In genomic region chr3:14127516-14128161, GRCh38 we compare ENCODE assay signal across 17 cellular contexts. TPM values are rescaled to one million over a fixed set of nuclear protein-coding genes. Genes with fewer than 3 reads are reported as not detected.
DNase-seq lines count a peak whose midpoint lies in the region; ATAC-seq and TF ChIP-seq lines count a peak whose summit lies in the region.
"Had no signal": no experiment of that assay in that cellular context is flagged by ENCODE, and none has a peak within 500 bp of the region (broad histone marks: within the 10 kb centered on the region; RNA-seq: fewer than 3 reads in every experiment).

No MANE protein-coding gene starts in this region.

- no peaks in the 10 kb centered on the region for H3K27me3 Mint-ChIP-seq in CD8-positive, alpha-beta T cell (ENCODE audit: low read depth)
- no peaks in the 10 kb centered on the region for H3K27me3 Mint-ChIP-seq in IgD-negative memory B cell
- no peaks in the 10 kb centered on the region for H3K27me3 Mint-ChIP-seq in chondrocyte (ENCODE audit: low read depth)
- no peaks in the 10 kb centered on the region for H3K27me3 Mint-ChIP-seq in WTC11 (ENCODE audit: low read depth)
- H3K27me3 Mint-ChIP-seq: activated CD4-positive, alpha-beta T cell treated with anti-CD3 and anti-CD28 coated beads, Interleukin-2, amount 10 ng/mL, durations not matched to agents 7 days and 5 days had no signal

- 85 to 90% methylated on average over 2 to 6 of the region's 12 CpGs for WGBS in gastroesophageal sphincter (ENCODE audit: low coverage in 1 of 2), 2 donors
- 92 to 94% methylated on average over 12 of the region's 12 CpGs for WGBS in sigmoid colon, 2 donors

- no peaks in the 10 kb centered on the region for H3K9me3 ChIP-seq in CD8-positive, alpha-beta T cell (ENCODE audit: low read length)
- H3K9me3 ChIP-seq in gastroesophageal sphincter = no peaks in the 10 kb centered on the region
- no peaks in the 10 kb centered on the region for H3K9me3 ChIP-seq in sigmoid colon

- peak overlapping the region; percentile 8 for H3K4me3 Mint-ChIP-seq in CD8-positive, alpha-beta T cell
- H3K4me3 Mint-ChIP-seq in IgD-negative memory B cell = peak overlapping the region in 2 of 4 donors; percentile 81 to 91
- no peak overlapping the region for H3K4me3 Mint-ChIP-seq in chondrocyte (ENCODE audit: unreplicated experiment)
- no peak overlapping the region for H3K4me3 Mint-ChIP-seq in WTC11
- H3K4me3 Mint-ChIP-seq: activated naive CD4-positive, alpha-beta T cell treated with anti-CD3 and anti-CD28 coated beads for 36 hours had no signal

- no peak overlapping the region for H3K27ac Mint-ChIP-seq in CD8-positive, alpha-beta T cell
- H3K27ac Mint-ChIP-seq in IgD-negative memory B cell = peak overlapping the region in 2 of 3 donors; percentile 27 to 74
- H3K27ac Mint-ChIP-seq in chondrocyte (ENCODE audit: unreplicated experiment) = no peak overlapping the region
- H3K27ac Mint-ChIP-seq in WTC11 = no peak overlapping the region
- H3K27ac Mint-ChIP-seq: activated naive CD4-positive, alpha-beta T cell treated with anti-CD3 and anti-CD28 coated beads for 36 hours had no signal

- peaks cover 48% of the 10 kb centered on the region for H3K4me1 Mint-ChIP-seq in CD8-positive, alpha-beta T cell (ENCODE audit: low read depth)
- H3K4me1 Mint-ChIP-seq in IgD-negative memory B cell (peaks cover 6 to 30% (median 20%) of the 10 kb centered on the region in 3 donors), chondrocyte (ENCODE audit: low read depth) (peaks cover 35% of the 10 kb centered on the region), WTC11 (peaks cover 23% of the 10 kb centered on the region)

- TF ChIP-seq CTCF in CD8-positive, alpha-beta T cell (IDR thresholded peaks at IDR 0.05) = no peak
- no peak for TF ChIP-seq CTCF in gastroesophageal sphincter (IDR thresholded peaks at IDR 0.05)
- TF ChIP-seq CTCF in sigmoid colon (IDR thresholded peaks at IDR 0.05) = no peak
- no peak for TF ChIP-seq CTCF in chondrocyte (IDR thresholded peaks at IDR 0.05)
- TF ChIP-seq CTCF in WTC11 (IDR thresholded peaks at IDR 0.05) = no peak

- ATAC-seq in CD8-positive, alpha-beta T cell = no peak
- ATAC-seq in gastroesophageal sphincter (no peak), WTC11 (no peak)

- H3K36me3 ChIP-seq in CD8-positive, alpha-beta T cell (ENCODE audit: insufficient read depth, low read length) = peaks cover 30% of the 10 kb centered on the region
- H3K36me3 ChIP-seq in gastroesophageal sphincter (peaks cover 0 to 50% of the 10 kb centered on the region in 2 donors), sigmoid colon (peaks cover 22 to 45% (median 35%) of the 10 kb centered on the region in 4 donors)

- TF ChIP-seq POLR2A in gastroesophageal sphincter (IDR thresholded peaks at IDR 0.05) (no peak), sigmoid colon (IDR thresholded peaks at IDR 0.05) (no peak)

- intact Hi-C loops in CD8-positive, alpha-beta T cell (cut with DNase I, micrococcal nuclease) = loop anchor here (2.0 to 10.0 kb wide), 6 partner anchors 275 to 1297 kb away; partner anchors contain the start of genes EAF1 (in 1 of the 2), HDAC11 (in 1 of the 2), METTL6 (in 1 of the 2) and MRPS25 (in 1 of the 2)
- intact Hi-C loops in sigmoid colon (cut with DNase I) = loop anchor here (5.0 to 10.0 kb wide), 2 partner anchors 817 to 1130 kb away; partner anchors contain the start of gene NR2C2

- TF ChIP-seq EP300 in gastroesophageal sphincter (IDR thresholded peaks at IDR 0.05) (no peak), sigmoid colon (IDR thresholded peaks at IDR 0.05) (no peak)

- no peak overlapping the region for H3K4me3 ChIP-seq in CD8-positive, alpha-beta T cell (ENCODE audit: low read depth, low read length)
- H3K4me3 ChIP-seq in gastroesophageal sphincter (no peak overlapping the region), sigmoid colon (no peak overlapping the region)

- H3K27ac ChIP-seq in CD8-positive, alpha-beta T cell (ENCODE audit: low read depth, low read length) = no peak overlapping the region
- H3K27ac ChIP-seq in gastroesophageal sphincter (peak overlapping the region in 3 of 4 donors; percentile 96 to 99 (median 99)), sigmoid colon (peak overlapping the region; percentile 86 to 97 (median 94))

- H3K36me3 Mint-ChIP-seq in CD8-positive, alpha-beta T cell = peaks cover 58% of the 10 kb centered on the region
- peaks cover 2% of the 10 kb centered on the region for H3K36me3 Mint-ChIP-seq in IgD-negative memory B cell
- H3K36me3 Mint-ChIP-seq in chondrocyte (ENCODE audit: low read depth) = peaks cover 29% of the 10 kb centered on the region
- H3K36me3 Mint-ChIP-seq in WTC11 = peaks cover 32% of the 10 kb centered on the region

- H3K9me3 Mint-ChIP-seq in CD8-positive, alpha-beta T cell = no peaks in the 10 kb centered on the region
- H3K9me3 Mint-ChIP-seq in IgD-negative memory B cell (no peaks in the 10 kb centered on the region), chondrocyte (ENCODE audit: low read depth) (no peaks in the 10 kb centered on the region), WTC11 (peaks cover 5% of the 10 kb centered on the region)
- H3K9me3 Mint-ChIP-seq: activated CD4-positive, alpha-beta T cell treated with anti-CD3 and anti-CD28 coated beads, Interleukin-2, amount 10 ng/mL, durations not matched to agents 7 days and 5 days; activated naive CD4-positive, alpha-beta T cell treated with anti-CD3 and anti-CD28 coated beads for 36 hours had no signal

- no peaks in the 10 kb centered on the region for H3K27me3 ChIP-seq in CD8-positive, alpha-beta T cell (ENCODE audit: insufficient read depth, low read length)
- H3K27me3 ChIP-seq in gastroesophageal sphincter (no peaks in the 10 kb centered on the region), sigmoid colon (no peaks in the 10 kb centered on the region)

- H3K4me1 ChIP-seq in CD8-positive, alpha-beta T cell (ENCODE audit: insufficient read depth, low read length) = peaks cover 29% of the 10 kb centered on the region
- H3K4me1 ChIP-seq in gastroesophageal sphincter = peaks cover 8 to 43% (median 22%) of the 10 kb centered on the region in 3 donors
- peaks cover 0 to 46% (median 36%) of the 10 kb centered on the region in 4 donors for H3K4me1 ChIP-seq in sigmoid colon

- POLR2A ChIA-PET in CD8-positive, alpha-beta T cell (lab: Charles Lee) = no interaction called here
- POLR2A ChIA-PET in WTC11 (lab: Charles Lee) = no interaction called here

- CTCF ChIA-PET in CD8-positive, alpha-beta T cell (lab: Charles Lee) = interaction anchor here (1.6 kb wide), 1 partner anchor 50 kb away, joined by 4 read pairs; the partner anchor contains the start of genes LSM3 and XPC
- CTCF ChIA-PET in WTC11 (lab: Charles Lee) = interaction anchor here (1.3 kb wide), 1 partner anchor 231 kb away, joined by 5 read pairs; no protein-coding TSS in a partner anchor

- DNase-seq in CD8-positive, alpha-beta T cell = peak in 2 of 7 experiments; percentile 9 to 42
- DNase-seq in sigmoid colon (no peak), chondrocyte (ENCODE audit: low spot score) (no peak), SW480 (ENCODE audit: low spot score) (no peak), WTC11 (ENCODE audit: low spot score) (no peak)
- DNase-seq: activated CD4-positive, alpha-beta T cell treated with anti-CD3 and anti-CD28 coated beads, Interleukin-2, amount 10 ng/mL, durations not matched to agents 7 days and 5 days; activated naive CD4-positive, alpha-beta T cell treated with anti-CD3 and anti-CD28 coated beads for 36 hours; cerebellar nuclear complex; erythroblast; mesendoderm; NCI-H1048; NCI-H345; OCI-M1; stimulated activated CD4-positive, alpha-beta T cell treated with anti-CD3 and anti-CD28 coated beads, Interleukin-4, amount 100 ng/mL, for 1 hour; stimulated activated naive CD4-positive, alpha-beta T cell had no signal

TF ChIP-seq in WTC11, 78 proteins besides CTCF, POLR2A, EP300 and RAD21:
- TF ChIP-seq ZNF263 (CRISPR knock-in tag; IDR thresholded peaks at IDR 0.05; ENCODE audit: low read depth) = no peak
- TF ChIP-seq KAT7 (CRISPR knock-in tag; IDR thresholded peaks at IDR 0.05; ENCODE audit: borderline replicate concordance) = no peak
- TF ChIP-seq ELF4 (CRISPR knock-in tag; IDR thresholded peaks at IDR 0.05; ENCODE audit: low read depth) = no peak

RNA-seq across cellular contexts. Expression of gene TMEM43, which starts 2.8 kb away (rescaled TPM):
- 10 to 100 TPM; 20.1 to 24.3 TPM for total RNA-seq in CD8-positive, alpha-beta T cell
- polyA plus RNA-seq in IgD-negative memory B cell (40.0 TPM), sigmoid colon (10 to 100 TPM in 1 of 3 donors, 1 to 10 TPM in 2; 6.0 to 33.7 (median 7.2) TPM)
- total RNA-seq in gastroesophageal sphincter (100 to 1,000 TPM; 115 to 227 (median 183) TPM), sigmoid colon (10 to 100 TPM; 68.0 to 88.3 (median 80.2) TPM), chondrocyte (83.4 to 89.1 TPM (median 84.9 TPM) in 3 replicates), WTC11 (2021) (23.9 to 27.7 TPM (median 24.1 TPM) in 3 replicates)

RNA-seq across cellular contexts. Expression of gene CHCHD4, which starts 3.0 kb away (rescaled TPM):
- total RNA-seq in CD8-positive, alpha-beta T cell = 1 to 10 TPM in 1 of 2 experiments, under 1 TPM in 1; 0.71 to 1.7 TPM
- polyA plus RNA-seq in IgD-negative memory B cell = 18.7 TPM
- total RNA-seq in gastroesophageal sphincter = 10 to 100 TPM; 14.5 to 32.9 (median 25.7) TPM
- total RNA-seq in sigmoid colon = 10 to 100 TPM; 13.0 to 33.1 (median 26.3) TPM
- polyA plus RNA-seq in sigmoid colon = 10 to 100 TPM; 15.3 to 33.8 (median 17.4) TPM
- total RNA-seq in chondrocyte = 6.1 to 8.1 TPM (median 7.2 TPM) in 3 replicates
- total RNA-seq in WTC11 (2021) = 20.9 to 27.5 TPM (median 21.4 TPM) in 3 replicates

RNA-seq across cellular contexts. Expression of gene XPC, which starts 50.8 kb away (rescaled TPM):
- 10 to 100 TPM; 51.5 to 56.5 TPM for total RNA-seq in CD8-positive, alpha-beta T cell
- polyA plus RNA-seq in IgD-negative memory B cell (40.6 TPM), sigmoid colon (10 to 100 TPM in 1 of 3 donors, 1 to 10 TPM in 2; 8.1 to 20.0 (median 9.0) TPM)
- total RNA-seq in gastroesophageal sphincter (10 to 100 TPM; 27.6 to 73.0 (median 34.4) TPM), sigmoid colon (10 to 100 TPM; 30.3 to 37.5 (median 32.6) TPM), chondrocyte (24.9 to 35.9 TPM (median 26.8 TPM) in 3 replicates), WTC11 (2021) (31.7 to 34.9 TPM (median 32.6 TPM) in 3 replicates)

RNA-seq across cellular contexts. Expression of gene LSM3, which starts 51.0 kb away (rescaled TPM):
- 1 to 10 TPM; 7.5 to 8.3 TPM for total RNA-seq in CD8-positive, alpha-beta T cell
- polyA plus RNA-seq in IgD-negative memory B cell (25.3 TPM), sigmoid colon (10 to 100 TPM; 15.0 to 20.4 (median 19.2) TPM)
- total RNA-seq in gastroesophageal sphincter (10 to 100 TPM in 3 of 4 donors, 1 to 10 TPM in 1; 7.9 to 15.6 (median 12.7) TPM), sigmoid colon (10 to 100 TPM in 3 of 4 donors, 1 to 10 TPM in 1; 8.0 to 17.1 (median 14.9) TPM), chondrocyte (8.1 to 12.8 TPM (median 8.4 TPM) in 3 replicates), WTC11 (2021) (17.7 to 21.4 TPM (median 17.8 TPM) in 3 replicates)

Comparison
In these comparisons a context has a peak if more than half of its experiments do, and no peak if none do; other contexts are left out.
1. H3K27ac Mint-ChIP-seq: peak in IgD-negative memory B cell (2 of 3); none in CD8-positive, alpha-beta T cell (single experiment), chondrocyte (single experiment) and WTC11 (single experiment).